In the genomic region with DNA sequence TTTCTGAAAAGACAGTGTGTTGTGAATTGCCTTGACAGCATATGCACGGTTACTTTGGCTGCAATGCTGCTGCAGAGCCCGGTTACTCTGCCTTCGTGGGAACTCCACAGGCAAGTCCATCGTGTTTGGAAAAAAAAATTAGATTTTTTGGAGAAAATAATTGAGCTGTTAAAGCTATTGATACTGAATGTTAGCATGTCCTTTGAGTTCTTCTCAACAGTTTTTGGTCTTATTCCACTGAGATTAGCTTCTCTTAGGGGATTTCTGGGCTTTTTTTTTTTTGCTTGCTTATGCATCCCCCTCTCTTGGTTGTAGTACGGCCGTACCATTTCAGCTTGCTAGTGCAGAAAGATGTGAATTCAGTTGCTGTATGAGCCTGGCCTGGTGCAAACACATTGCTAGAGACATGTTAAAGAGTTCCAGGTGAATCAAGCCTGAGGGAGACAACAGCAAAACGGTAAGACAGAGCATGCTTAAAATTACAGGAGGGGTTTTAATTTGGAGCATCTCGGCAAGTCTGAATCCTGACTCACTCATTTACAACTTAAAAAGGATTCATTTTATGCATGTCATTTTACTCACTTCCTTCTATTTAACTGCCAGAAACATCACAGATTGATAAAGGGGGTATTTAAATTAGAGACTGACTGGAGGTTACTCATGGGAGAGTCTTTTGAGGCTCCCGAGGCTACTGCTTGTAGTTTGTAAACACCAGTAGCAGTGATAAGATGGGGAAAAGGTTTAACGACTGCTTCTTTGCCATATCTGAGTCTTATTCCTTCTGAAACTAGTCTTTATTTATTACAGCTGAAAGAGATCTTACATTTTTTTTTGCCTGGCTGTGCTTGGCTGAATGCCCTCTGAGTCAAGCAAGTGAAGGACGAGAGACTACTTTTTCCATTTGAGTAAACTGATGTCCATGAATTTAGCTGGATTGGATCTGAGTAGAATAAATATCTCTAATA, we compare ENCODE assay signal across 1 cellular context.
A peak's percentile ranks its signal among the peaks of the same experiment; 100 is the strongest.
TF ChIP-seq lines count a peak whose summit lies in the region.

No MANE protein-coding gene starts in this region.

TF ChIP-seq in SK-N-SH, 30 proteins besides CTCF, POLR2A, EP300 and RAD21 (continued from another document):
- TF ChIP-seq, protein P1, sequence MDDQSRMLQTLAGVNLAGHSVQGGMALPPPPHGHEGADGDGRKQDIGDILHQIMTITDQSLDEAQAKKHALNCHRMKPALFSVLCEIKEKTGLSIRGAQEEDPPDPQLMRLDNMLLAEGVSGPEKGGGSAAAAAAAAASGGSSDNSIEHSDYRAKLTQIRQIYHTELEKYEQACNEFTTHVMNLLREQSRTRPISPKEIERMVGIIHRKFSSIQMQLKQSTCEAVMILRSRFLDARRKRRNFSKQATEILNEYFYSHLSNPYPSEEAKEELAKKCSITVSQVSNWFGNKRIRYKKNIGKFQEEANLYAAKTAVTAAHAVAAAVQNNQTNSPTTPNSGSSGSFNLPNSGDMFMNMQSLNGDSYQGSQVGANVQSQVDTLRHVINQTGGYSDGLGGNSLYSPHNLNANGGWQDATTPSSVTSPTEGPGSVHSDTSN (IDR thresholded peaks at IDR 0.05): peak; percentile 65; the same call in 1 of the 2 replicates
- no peak for TF ChIP-seq SMC3 (IDR thresholded peaks at IDR 0.05; ENCODE audit: low read depth, low read length)
- TF ChIP-seq YY1 (IDR thresholded peaks at IDR 0.05; ENCODE audit: low read depth): no peak
- no peak for TF ChIP-seq EZH2phosphoT487 (IDR thresholded peaks at IDR 0.05; ENCODE audit: borderline replicate concordance, low read depth)
- TF ChIP-seq FOSL2 (IDR thresholded peaks at IDR 0.05; ENCODE audit: borderline replicate concordance, low read depth): peak; percentile 17; the same call in 1 of the 2 replicates
- TF ChIP-seq, protein P2, sequence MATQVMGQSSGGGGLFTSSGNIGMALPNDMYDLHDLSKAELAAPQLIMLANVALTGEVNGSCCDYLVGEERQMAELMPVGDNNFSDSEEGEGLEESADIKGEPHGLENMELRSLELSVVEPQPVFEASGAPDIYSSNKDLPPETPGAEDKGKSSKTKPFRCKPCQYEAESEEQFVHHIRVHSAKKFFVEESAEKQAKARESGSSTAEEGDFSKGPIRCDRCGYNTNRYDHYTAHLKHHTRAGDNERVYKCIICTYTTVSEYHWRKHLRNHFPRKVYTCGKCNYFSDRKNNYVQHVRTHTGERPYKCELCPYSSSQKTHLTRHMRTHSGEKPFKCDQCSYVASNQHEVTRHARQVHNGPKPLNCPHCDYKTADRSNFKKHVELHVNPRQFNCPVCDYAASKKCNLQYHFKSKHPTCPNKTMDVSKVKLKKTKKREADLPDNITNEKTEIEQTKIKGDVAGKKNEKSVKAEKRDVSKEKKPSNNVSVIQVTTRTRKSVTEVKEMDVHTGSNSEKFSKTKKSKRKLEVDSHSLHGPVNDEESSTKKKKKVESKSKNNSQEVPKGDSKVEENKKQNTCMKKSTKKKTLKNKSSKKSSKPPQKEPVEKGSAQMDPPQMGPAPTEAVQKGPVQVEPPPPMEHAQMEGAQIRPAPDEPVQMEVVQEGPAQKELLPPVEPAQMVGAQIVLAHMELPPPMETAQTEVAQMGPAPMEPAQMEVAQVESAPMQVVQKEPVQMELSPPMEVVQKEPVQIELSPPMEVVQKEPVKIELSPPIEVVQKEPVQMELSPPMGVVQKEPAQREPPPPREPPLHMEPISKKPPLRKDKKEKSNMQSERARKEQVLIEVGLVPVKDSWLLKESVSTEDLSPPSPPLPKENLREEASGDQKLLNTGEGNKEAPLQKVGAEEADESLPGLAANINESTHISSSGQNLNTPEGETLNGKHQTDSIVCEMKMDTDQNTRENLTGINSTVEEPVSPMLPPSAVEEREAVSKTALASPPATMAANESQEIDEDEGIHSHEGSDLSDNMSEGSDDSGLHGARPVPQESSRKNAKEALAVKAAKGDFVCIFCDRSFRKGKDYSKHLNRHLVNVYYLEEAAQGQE (IDR thresholded peaks at IDR 0.05; ENCODE audit: low read depth, low read length): no peak
- TF ChIP-seq, protein P3, sequence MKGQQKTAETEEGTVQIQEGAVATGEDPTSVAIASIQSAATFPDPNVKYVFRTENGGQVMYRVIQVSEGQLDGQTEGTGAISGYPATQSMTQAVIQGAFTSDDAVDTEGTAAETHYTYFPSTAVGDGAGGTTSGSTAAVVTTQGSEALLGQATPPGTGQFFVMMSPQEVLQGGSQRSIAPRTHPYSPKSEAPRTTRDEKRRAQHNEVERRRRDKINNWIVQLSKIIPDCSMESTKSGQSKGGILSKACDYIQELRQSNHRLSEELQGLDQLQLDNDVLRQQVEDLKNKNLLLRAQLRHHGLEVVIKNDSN (IDR thresholded peaks at IDR 0.05; ENCODE audit: borderline replicate concordance, low read depth): no peak
- TF ChIP-seq JUND (IDR thresholded peaks at IDR 0.05): no peak
- no peak for TF ChIP-seq CHD2 (IDR thresholded peaks at IDR 0.05; ENCODE audit: low read length, partially characterized antibody)
- no peak for TF ChIP-seq FOXM1 (IDR thresholded peaks at IDR 0.05; ENCODE audit: low read depth)
